ENCODE assay signal across 21 cellular contexts in genomic region chr16:35308674-35309073, GRCh38.
DNase-seq lines count a peak whose midpoint lies in the region; ATAC-seq, FAIRE-seq and TF ChIP-seq lines count a peak whose summit lies in the region.
"Had no signal": no experiment of that assay in that cellular context is flagged by ENCODE, and none has a peak within 500 bp of the region (broad histone marks: within the 10 kb centered on the region; RNA-seq: fewer than 3 reads in every experiment).

No MANE protein-coding gene starts in this region.

- H3K36me3 ChIP-seq in breast epithelium, result no peaks in the 10 kb centered on the region
- H3K36me3 ChIP-seq in esophagus (ENCODE audit: control insufficient read depth in 2 of 2, insufficient read depth in 2 of 2, low read length in 1 of 2), result no peaks in the 10 kb centered on the region
- no peaks in the 10 kb centered on the region for H3K36me3 ChIP-seq in neuronal stem cell (replicated peaks in 1 of 2; ENCODE audit: control insufficient read depth in 2 of 2, insufficient read depth in 2 of 2, low read length in 2 of 2)
- no peaks in the 10 kb centered on the region for H3K36me3 ChIP-seq in PC-3 (ENCODE audit: low read depth, low read length)
- H3K36me3 ChIP-seq: BLaER1 treated with 17β-estradiol and CSF1 and Interleukin-3, amounts not matched to agents 10 nM and 100 nM had no signal

- H3K27ac ChIP-seq in breast epithelium, result no peak overlapping the region
- H3K27ac ChIP-seq in esophagus (ENCODE audit: low read depth in 2 of 2, low read length in 1 of 2), result peak overlapping the region; percentile 71 to 80
- no peak overlapping the region for H3K27ac ChIP-seq in neuronal stem cell (replicated peaks; ENCODE audit: low read length)
- no peak overlapping the region for H3K27ac ChIP-seq in PC-3 (ENCODE audit: low read length)
- H3K27ac ChIP-seq: 22Rv1; A549; BLaER1 treated with 17β-estradiol and CSF1 and Interleukin-3, amounts not matched to agents 10 nM and 100 nM; HL-60 had no signal

- no peaks in the 10 kb centered on the region for H3K79me1 ChIP-seq in neuronal stem cell (ENCODE audit: low read depth, low read length)

- POLR2A ChIA-PET in MCF 10A (lab: Yijun Ruan, JAX) (interaction anchor here (1.4 kb wide), 1 partner anchor 11 kb away, joined by 3 read pairs; no protein-coding TSS in a partner anchor), PC-3 (lab: Charles Lee; ENCODE audit: unreplicated experiment) (no interaction called here)

- no peaks in the 10 kb centered on the region for H3K9me2 ChIP-seq in PC-3 (replicated peaks; ENCODE audit: low read length)

- H3K4me1 Mint-ChIP-seq in MCF 10A (ENCODE audit: insufficient read depth, unreplicated experiment), result peaks cover 30% of the 10 kb centered on the region
- H3K4me1 Mint-ChIP-seq: H9 had no signal

- no peak for TF ChIP-seq POLR2A in breast epithelium (IDR thresholded peaks at IDR 0.05)

- no peaks in the 10 kb centered on the region for H4K20me1 ChIP-seq in PC-3 (ENCODE audit: low read length)
- H4K20me1 ChIP-seq: BLaER1 treated with 17β-estradiol and CSF1 and Interleukin-3, amounts not matched to agents 10 nM and 100 nM had no signal

- no peaks in the 10 kb centered on the region for H3K79me2 ChIP-seq in PC-3 (ENCODE audit: low read length)

- no peak overlapping the region for H2BK15ac ChIP-seq in neuronal stem cell (ENCODE audit: low read length)

- peak; percentile 62 for FAIRE-seq in urothelium cell line (lab: Jason Lieb, UNC)
- FAIRE-seq: A549, GM12878, H1 had no signal

- peak; percentile 50 for DNase-seq in MCF 10A (ENCODE audit: unreplicated experiment)
- no peak for DNase-seq in breast epithelium (ENCODE audit: low spot score in 2 of 2)
- DNase-seq in neuronal stem cell (ENCODE audit: low spot score), result no peak
- no peak for DNase-seq in urothelium cell line (ENCODE audit: low spot score)
- DNase-seq in Ammon's horn (ENCODE audit: low spot score), result no peak
- DNase-seq in PC-3, result no peak
- DNase-seq: AML-193; Calu3; CD8-positive, alpha-beta T cell; DMS53; DND-41; EL; H9 had no signal

- no peak overlapping the region for H3K14ac ChIP-seq in neuronal stem cell (ENCODE audit: low read length)

- H2AK5ac ChIP-seq in neuronal stem cell (ENCODE audit: low read depth, low read length), result no peak overlapping the region

- no peak overlapping the region for H2BK120ac ChIP-seq in neuronal stem cell (ENCODE audit: low read depth, low read length)

- H3F3A ChIP-seq in PC-3 (ENCODE audit: low read length, unreplicated experiment), result no peaks in the 10 kb centered on the region

- H2AFZ ChIP-seq in neuronal stem cell (ENCODE audit: low read length) (peak overlapping the region; percentile 1), PC-3 (ENCODE audit: low read length) (no peak overlapping the region)

- H3K4me3 Mint-ChIP-seq in MCF 10A (ENCODE audit: unreplicated experiment), result no peak overlapping the region
- H3K4me3 Mint-ChIP-seq: CD8-positive, alpha-beta T cell; H9 had no signal

- H3K27ac Mint-ChIP-seq in MCF 10A (ENCODE audit: low read depth, unreplicated experiment), result peak overlapping the region; percentile 84
- H3K27ac Mint-ChIP-seq: CD8-positive, alpha-beta T cell; H9 had no signal

- no peak for TF ChIP-seq CTCF in MCF 10A (IDR thresholded peaks at IDR 0.05; ENCODE audit: unreplicated experiment)
- no peak for TF ChIP-seq CTCF in breast epithelium (IDR thresholded peaks at IDR 0.05)
- TF ChIP-seq CTCF in PC-3 (conservative IDR thresholded peaks at IDR 0.05; ENCODE audit: low read depth, low read length), result no peak

- CTCF ChIA-PET in MCF 10A (lab: Yijun Ruan, JAX), result interaction anchor here (0.6 kb wide), 2 partner anchors 18 to 49 kb away, joined by 3 read pairs; no protein-coding TSS in a partner anchor
- CTCF ChIA-PET in PC-3 (lab: Charles Lee), result no interaction called here

- H2BK12ac ChIP-seq in neuronal stem cell (ENCODE audit: low read length), result no peak overlapping the region

- no peak overlapping the region for H3K9ac ChIP-seq in neuronal stem cell (ENCODE audit: low read depth, low read length, poor library complexity)
- H3K9ac ChIP-seq in PC-3 (ENCODE audit: low read length), result no peak overlapping the region
- H3K9ac ChIP-seq: BLaER1 treated with 17β-estradiol and CSF1 and Interleukin-3, amounts not matched to agents 10 nM and 100 nM had no signal

- H3K9me3 ChIP-seq in breast epithelium (no peaks in the 10 kb centered on the region), esophagus (ENCODE audit: control insufficient read depth in 2 of 2, insufficient read depth in 1 of 2, low read depth in 1 of 2, low read length in 1 of 2) (peaks cover 4 to 9% of the 10 kb centered on the region in 2 donors), neuronal stem cell (replicated peaks in 1 of 2; ENCODE audit: control insufficient read depth in 2 of 2, insufficient read depth in 1 of 2, low read depth in 1 of 2, low read length in 2 of 2) (peaks cover 0 to 61% of the 10 kb centered on the region in 2 donors), PC-3 (ENCODE audit: low read length) (no peaks in the 10 kb centered on the region)
- H3K9me3 ChIP-seq: A549 had no signal

- no peaks in the 10 kb centered on the region for H3K27me3 Mint-ChIP-seq in MCF 10A (ENCODE audit: insufficient read depth, unreplicated experiment)

- H4K91ac ChIP-seq in neuronal stem cell (ENCODE audit: low read depth, low read length, poor library complexity), result no peak overlapping the region

- no peak overlapping the region for H4K8ac ChIP-seq in neuronal stem cell (ENCODE audit: low read depth, low read length)

- no peaks in the 10 kb centered on the region for H3K27me3 ChIP-seq in breast epithelium
- H3K27me3 ChIP-seq in esophagus (ENCODE audit: control insufficient read depth in 1 of 2, insufficient read depth in 2 of 2, low read length in 2 of 2), result no peaks in the 10 kb centered on the region
- no peaks in the 10 kb centered on the region for H3K27me3 ChIP-seq in neuronal stem cell (ENCODE audit: control insufficient read depth in 3 of 3, insufficient read depth in 3 of 3, low read depth in 1 of 3, low read length in 3 of 3)
- no peaks in the 10 kb centered on the region for H3K27me3 ChIP-seq in PC-3 (ENCODE audit: low read length)
- H3K27me3 ChIP-seq: BLaER1 treated with 17β-estradiol and CSF1 and Interleukin-3, amounts not matched to agents 10 nM and 100 nM had no signal

- no peak overlapping the region for H3K4ac ChIP-seq in neuronal stem cell (ENCODE audit: low read length)

- ATAC-seq in HG03135 (IDR thresholded peaks at IDR 0.05; ENCODE audit: unreplicated experiment) (no peak), PC-3 (no peak)
- ATAC-seq: A549; CD8-positive, alpha-beta T cell; GM12878 had no signal

- BruUV-seq in MCF 10A (replicated peaks; lab: Mats Ljungman, UMichigan) (no TSS peak), PC-3 (replicated peaks; lab: Mats Ljungman, UMichigan) (no TSS peak)

- WGBS in esophagus, 2 donors, result 47 to 53% methylated on average over 5 of the region's 5 CpGs
- no CpG with 5 or more reads among the region's 5 CpGs for whole genome bisulfite sequencing in neuronal stem cell (ENCODE audit: extremely low coverage in 2 of 2, insufficient read length in 2 of 2, insufficient replicate concordance in 1 of 2), 2 donors

- no peak overlapping the region for H2BK5ac ChIP-seq in neuronal stem cell (ENCODE audit: low read length)

- H3K9me3 Mint-ChIP-seq in MCF 10A (ENCODE audit: unreplicated experiment), result no peaks in the 10 kb centered on the region

- no peak overlapping the region for H3K4me3 ChIP-seq in breast epithelium
- no peak overlapping the region for H3K4me3 ChIP-seq in esophagus (ENCODE audit: low read depth in 1 of 2, low read length in 2 of 2)
- H3K4me3 ChIP-seq in neuronal stem cell (ENCODE audit: low read length in 2 of 2), result peak overlapping the region in 1 of 2 donors; percentile 15
- no peak overlapping the region for H3K4me3 ChIP-seq in PC-3 (ENCODE audit: low read length)
- H3K4me3 ChIP-seq: A549; BLaER1 treated with 17β-estradiol and CSF1 and Interleukin-3, amounts not matched to agents 10 nM and 100 nM; GM12878 had no signal

- no peak overlapping the region for H3K18ac ChIP-seq in neuronal stem cell (ENCODE audit: low read length)

- H3K4me2 ChIP-seq in neuronal stem cell (ENCODE audit: insufficient read depth, low read length, poor library complexity, severe bottlenecking), result no peak overlapping the region
- H3K4me2 ChIP-seq in PC-3 (ENCODE audit: low read length), result no peak overlapping the region
- H3K4me2 ChIP-seq: A549; BLaER1 treated with 17β-estradiol and CSF1 and Interleukin-3, amounts not matched to agents 10 nM and 100 nM had no signal

- intact Hi-C loops in MCF 10A (cut with micrococcal nuclease) (no loop called here), breast epithelium (cut with DNase I; ENCODE audit: low total_unique reads) (no loop called here), PC-3 (cut with micrococcal nuclease) (no loop called here)

- no peaks in the 10 kb centered on the region for H3K36me3 Mint-ChIP-seq in MCF 10A (ENCODE audit: insufficient read depth, unreplicated experiment)
- H3K36me3 Mint-ChIP-seq: CD8-positive, alpha-beta T cell had no signal

- H3K23ac ChIP-seq in neuronal stem cell (ENCODE audit: low read depth, low read length, poor library complexity), result no peak overlapping the region

- no peaks in the 10 kb centered on the region for H3K4me1 ChIP-seq in breast epithelium
- H3K4me1 ChIP-seq in esophagus (ENCODE audit: control insufficient read depth in 2 of 2, insufficient read depth in 2 of 2, low read length in 1 of 2), result peaks cover 0 to 9% of the 10 kb centered on the region in 2 donors
- H3K4me1 ChIP-seq in neuronal stem cell (ENCODE audit: control insufficient read depth in 2 of 2, insufficient read depth in 1 of 2, low read depth in 1 of 2, low read length in 2 of 2), result no peaks in the 10 kb centered on the region
- no peaks in the 10 kb centered on the region for H3K4me1 ChIP-seq in PC-3 (ENCODE audit: insufficient read depth, low read length)
- H3K4me1 ChIP-seq: A549; BLaER1 treated with 17β-estradiol and CSF1 and Interleukin-3, amounts not matched to agents 10 nM and 100 nM had no signal

Comparison
In these comparisons a context has a peak if more than half of its experiments do, and no peak if none do; other contexts are left out.
1. H3K27ac ChIP-seq: peak in esophagus (2 of 2); none in breast epithelium (0 of 2), neuronal stem cell (single experiment) and PC-3 (single experiment).